Comparison of ENCODE assay signal across 17 cellular contexts in genomic region chr19:28999733-29000433, GRCh38.
"Had no signal": no experiment of that assay in that cellular context is flagged by ENCODE, and none has a peak within 500 bp of the region (broad histone marks: within the 10 kb centered on the region; RNA-seq: fewer than 3 reads in every experiment).

No MANE protein-coding gene starts in this region.

- H3K4me3 ChIP-seq: breast epithelium, coronary artery, gastroesophageal sphincter, thoracic aorta had no signal

- ATAC-seq: activated CD4-positive, alpha-beta T cell treated with anti-CD3 and anti-CD28 coated beads for 36 hours; gastroesophageal sphincter had no signal

- H3K4me1 ChIP-seq: breast epithelium had no signal

- H3K9me3 ChIP-seq: thoracic aorta had no signal

- H3K27ac ChIP-seq: breast epithelium, coronary artery, gastroesophageal sphincter, thoracic aorta had no signal

- DNase-seq: activated CD4-positive, alpha-beta T cell treated with anti-CD3 and anti-CD28 coated beads for 36 hours; activated CD4-positive, alpha-beta T cell treated with anti-CD3 and anti-CD28 coated beads, Interleukin-2, amount 50 U/mL, for 4 hours; activated CD8-positive, alpha-beta memory T cell treated with anti-CD3 and anti-CD28 coated beads for 24 hours; activated CD8-positive, alpha-beta memory T cell treated with anti-CD3 and anti-CD28 coated beads, Interleukin-2, amount 50 U/mL, for 4 hours; activated naive CD4-positive, alpha-beta T cell treated with anti-CD3 and anti-CD28 coated beads for 36 hours; activated naive CD8-positive, alpha-beta T cell treated with anti-CD3 and anti-CD28 coated beads, Interleukin-2, amount 10 ng/mL, durations not matched to agents 7 days and 5 days; activated T-cell treated with anti-CD3 and anti-CD28 coated beads, Interleukin-2, amount 50 U/mL, for 24 hours; amniotic stem cell; nephron progenitor cell; nucleus accumbens; stimulated activated CD4-positive, alpha-beta T cell treated with anti-CD3 and anti-CD28 coated beads, Interleukin-4, amount 100 ng/mL, for 24 hours; stimulated activated naive CD4-positive, alpha-beta T cell treated with Interleukin-2 at 50 U/mL for 16 hours; T-helper 9 cell had no signal

- H3K36me3 ChIP-seq: breast epithelium, gastroesophageal sphincter, thoracic aorta had no signal
